In genomic region chr2:200318940-200319435, GRCh38 we compare ENCODE assay signal across 27 cellular contexts. TPM values are rescaled to one million over a fixed set of nuclear protein-coding genes. Genes with fewer than 3 reads are reported as not detected.
DNase-seq lines count a peak whose midpoint lies in the region; ATAC-seq, FAIRE-seq and TF ChIP-seq lines count a peak whose summit lies in the region.
"Had no signal": no experiment of that assay in that cellular context is flagged by ENCODE, and none has a peak within 500 bp of the region (broad histone marks: within the 10 kb centered on the region; RNA-seq: fewer than 3 reads in every experiment).

No MANE protein-coding gene starts in this region.

- TF ChIP-seq POLR2A in GM12891 (IDR thresholded peaks at IDR 0.05; ENCODE audit: low read depth, low read length) = no peak

- no peak overlapping the region for H2AFZ ChIP-seq in mesenchymal stem cell (ENCODE audit: low read depth, low read length)
- H2AFZ ChIP-seq: parathyroid adenoma had no signal

- H3K4me1 ChIP-seq in HUES64 (ENCODE audit: insufficient read depth, low read length) (peaks cover 80% of the 10 kb centered on the region), mesenchymal stem cell (ENCODE audit: control insufficient read depth, insufficient read depth, low read depth, low read length) (peaks cover 12% of the 10 kb centered on the region), skeletal muscle satellite cell (ENCODE audit: control insufficient read depth, insufficient read depth, low read length) (peaks cover 81% of the 10 kb centered on the region)

- H3K14ac ChIP-seq in mesenchymal stem cell (ENCODE audit: low read length in 2 of 2) = no peak overlapping the region

- no peak overlapping the region for H4K91ac ChIP-seq in mesenchymal stem cell (ENCODE audit: low read length)

- no peaks in the 10 kb centered on the region for H3K79me1 ChIP-seq in mesenchymal stem cell (replicated peaks; ENCODE audit: low read length, poor library complexity, severe bottlenecking)

- WGBS in HUES64 = 88% methylated on average over 10 of the region's 10 CpGs
- WGBS in mesenchymal stem cell = 67% methylated on average over 10 of the region's 10 CpGs

- no peak overlapping the region for H2BK15ac ChIP-seq in mesenchymal stem cell (ENCODE audit: low read depth, poor library complexity, severe bottlenecking)

- H3K4me3 ChIP-seq in HUES64 (ENCODE audit: low read length) = no peak overlapping the region
- H3K4me3 ChIP-seq in mesenchymal stem cell (ENCODE audit: insufficient read depth in 1 of 2, low read depth in 1 of 2, low read length in 2 of 2) = no peak overlapping the region
- no peak overlapping the region for H3K4me3 ChIP-seq in skeletal muscle satellite cell (ENCODE audit: low read length)
- H3K4me3 ChIP-seq: right lobe of liver, stomach, tibial nerve had no signal

- no peak overlapping the region for H2BK12ac ChIP-seq in mesenchymal stem cell (ENCODE audit: low read length in 2 of 2)

- H2BK5ac ChIP-seq in mesenchymal stem cell (ENCODE audit: low read depth, low read length, poor library complexity, severe bottlenecking) = no peak overlapping the region

- no peak overlapping the region for H3K23ac ChIP-seq in mesenchymal stem cell (ENCODE audit: low read length in 2 of 2)

- peak overlapping the region; percentile 24; the same call in 1 of the 2 replicates for H3K27ac ChIP-seq in HUES64 (ENCODE audit: low read depth, low read length)
- peak overlapping the region; percentile 10 for H3K27ac ChIP-seq in mesenchymal stem cell (ENCODE audit: low read length, poor library complexity, severe bottlenecking)
- H3K27ac ChIP-seq: parathyroid adenoma had no signal

- no peaks in the 10 kb centered on the region for H3K36me3 ChIP-seq in HUES64 (ENCODE audit: insufficient read depth, low read length)
- no peaks in the 10 kb centered on the region for H3K36me3 ChIP-seq in mesenchymal stem cell (ENCODE audit: control insufficient read depth in 1 of 2, insufficient read depth in 2 of 2, low read depth in 1 of 2, low read length in 2 of 2)
- H3K36me3 ChIP-seq in skeletal muscle satellite cell (ENCODE audit: insufficient read depth, low read length) = peaks cover 5% of the 10 kb centered on the region
- H3K36me3 ChIP-seq: brain microvascular endothelial cell, right lobe of liver, stomach, tibial nerve had no signal

- peak overlapping the region in 1 of 2 experiments; percentile 16 for H3K4ac ChIP-seq in mesenchymal stem cell (ENCODE audit: low read depth in 1 of 2, low read length in 2 of 2)

- no peak overlapping the region for H3K9ac ChIP-seq in HUES64 (ENCODE audit: low read depth, low read length)
- H3K9ac ChIP-seq in mesenchymal stem cell (ENCODE audit: low read length) = no peak overlapping the region
- H3K9ac ChIP-seq in skeletal muscle satellite cell (ENCODE audit: low read depth, low read length) = no peak overlapping the region
- H3K9ac ChIP-seq: parathyroid adenoma had no signal

- H3K4me2 ChIP-seq in mesenchymal stem cell (ENCODE audit: low read length, poor library complexity, severe bottlenecking) = no peak overlapping the region
- H3K4me2 ChIP-seq in skeletal muscle satellite cell (ENCODE audit: low read length) = peak overlapping the region; percentile 32

- H2BK120ac ChIP-seq in mesenchymal stem cell (ENCODE audit: low read depth, low read length) = no peak overlapping the region

- DNase-seq in amniotic epithelial cell (ENCODE audit: low read depth) = peak; percentile 78
- no peak for DNase-seq in mesenchymal stem cell
- DNase-seq in NCI-H2107 (lab: John Stamatoyannopoulos, UW) = no peak
- DNase-seq in NCI-H1417 treated with DMSO at 0.1 percent for 48 hours (lab: John Stamatoyannopoulos, UW) = no peak
- DNase-seq in GM12891 (ENCODE audit: insufficient read length, low spot score) = no peak
- DNase-seq: activated CD4-positive, alpha-beta T cell treated with anti-CD3 and anti-CD28 coated beads for 36 hours; activated gamma-delta T cell; activated naive CD8-positive, alpha-beta T cell treated with anti-CD3 and anti-CD28 coated beads, Interleukin-2, amount 50 U/mL, for 24 hours; activated T-cell treated with anti-CD3 and anti-CD28 coated beads, Interleukin-2, amount 50 U/mL, for 1 hour; brain microvascular endothelial cell; effector CD8-positive, alpha-beta T cell; foreskin keratinocyte; GF-D8; HCEC 1CT; immature natural killer cell; natural killer cell; NCI-H1092 treated with DMSO at 0.1 percent for 48 hours; NCI-H2081 treated with DMSO at 0.1 percent for 48 hours; NK-92 treated with Interleukin-12 subunit alpha and Interleukin-12 subunit beta, amount 100 ng/mL, for 24 hours; right lobe of liver; stomach had no signal

- ATAC-seq in HG03135 (IDR thresholded peaks at IDR 0.05; ENCODE audit: unreplicated experiment) = no peak
- ATAC-seq: activated CD4-positive, alpha-beta T cell treated with anti-CD3 and anti-CD28 coated beads for 36 hours; activated naive CD8-positive, alpha-beta T cell treated with anti-CD3 and anti-CD28 coated beads, Interleukin-2, amount 50 U/mL, for 24 hours; natural killer cell had no signal

- H4K8ac ChIP-seq in mesenchymal stem cell (ENCODE audit: low read length) = peak overlapping the region; percentile 12

- H3K27me3 ChIP-seq in HUES64 (ENCODE audit: insufficient read depth, low read length) (no peaks in the 10 kb centered on the region), mesenchymal stem cell (ENCODE audit: control insufficient read depth in 1 of 2, insufficient read depth in 1 of 2, low read length in 2 of 2) (no peaks in the 10 kb centered on the region), skeletal muscle satellite cell (ENCODE audit: control insufficient read depth, insufficient read depth, low read length) (no peaks in the 10 kb centered on the region)
- H3K27me3 ChIP-seq: brain microvascular endothelial cell, foreskin keratinocyte, right lobe of liver, stomach, tibial nerve had no signal

- no peaks in the 10 kb centered on the region for H3K9me3 ChIP-seq in HUES64 (ENCODE audit: insufficient read depth, low read depth, low read length)
- H3K9me3 ChIP-seq in mesenchymal stem cell (ENCODE audit: control insufficient read depth, low read length) = no peaks in the 10 kb centered on the region
- no peaks in the 10 kb centered on the region for H3K9me3 ChIP-seq in skeletal muscle satellite cell (replicated peaks; ENCODE audit: low read length)
- H3K9me3 ChIP-seq: right lobe of liver, stomach, tibial nerve had no signal

- no peak for FAIRE-seq in GM12891 (lab: Jason Lieb, UNC)
- FAIRE-seq: colon had no signal

- H2AK5ac ChIP-seq in mesenchymal stem cell (ENCODE audit: low read length, severe bottlenecking) = peak overlapping the region; percentile 40

- peak overlapping the region in 1 of 2 experiments; percentile 4 for H3K18ac ChIP-seq in mesenchymal stem cell (ENCODE audit: low read depth in 1 of 2, low read length in 2 of 2)

TF ChIP-seq in GM12891, 5 proteins besides CTCF, POLR2A, EP300 and RAD21:
- TF ChIP-seq TAF1 (IDR thresholded peaks at IDR 0.05; ENCODE audit: low read depth, low read length) = no peak
- no peak for TF ChIP-seq POU2F2 (IDR thresholded peaks at IDR 0.05; ENCODE audit: low read depth, low read length)
- no peak for TF ChIP-seq SPI1 (IDR thresholded peaks at IDR 0.05; ENCODE audit: low read depth, low read length)
- TF ChIP-seq POLR2AphosphoS5 (IDR thresholded peaks at IDR 0.05; ENCODE audit: low read depth, low read length) = no peak
- no peak for TF ChIP-seq PAX5 (IDR thresholded peaks at IDR 0.05; ENCODE audit: insufficient read depth, low read length, severe bottlenecking)

RNA-seq across cellular contexts. Expression of gene SPATS2L, which starts 12.5 kb away (rescaled TPM):
- polyA plus RNA-seq in HUES64 (2013, experiment 1 of 2) = 96.4 TPM
- 91.2 TPM for polyA plus RNA-seq in HUES64 (2013, experiment 2 of 2)
- 377 TPM for polyA plus RNA-seq in mesenchymal stem cell (2013, experiment 1 of 2)
- polyA plus RNA-seq in mesenchymal stem cell (2013, experiment 2 of 2) = 383 TPM
- total RNA-seq in skeletal muscle satellite cell (2012; rRNA removed) = 42.8 and 47.8 TPM in 2 replicates
- 26.1 TPM for polyA plus RNA-seq in GM12891 (2012; ENCODE audit: low read depth, missing spikeins)
